In genomic region chr9:13975628-13976250, GRCh38 we compare ENCODE assay signal across 21 cellular contexts.
DNase-seq lines count a peak whose midpoint lies in the region; ATAC-seq, FAIRE-seq and TF ChIP-seq lines count a peak whose summit lies in the region.
"Had no signal": no experiment of that assay in that cellular context is flagged by ENCODE, and none has a peak within 500 bp of the region (broad histone marks: within the 10 kb centered on the region; RNA-seq: fewer than 3 reads in every experiment).

No MANE protein-coding gene starts in this region.

- no peak for FAIRE-seq in astrocyte (lab: Jason Lieb, UNC)
- FAIRE-seq: GM12878, GM19239, H54, K562 had no signal

- H3K4me1 ChIP-seq in astrocyte (ENCODE audit: insufficient read depth, low read length), result no peaks in the 10 kb centered on the region
- peaks cover 0 to 8% (median 0%) of the 10 kb centered on the region in 4 donors for H3K4me1 ChIP-seq in esophagus muscularis mucosa

- no peaks in the 10 kb centered on the region for H3K36me3 Mint-ChIP-seq in astrocyte (ENCODE audit: low read depth, unreplicated experiment)

- H3K27ac Mint-ChIP-seq in astrocyte (ENCODE audit: unreplicated experiment), result no peak overlapping the region

- no peak for TF ChIP-seq CTCF in astrocyte (IDR thresholded peaks at IDR 0.05; ENCODE audit: insufficient read depth, low read depth, low read length)
- no peak for TF ChIP-seq CTCF in esophagus muscularis mucosa (IDR thresholded peaks at IDR 0.05)

- H3K9ac ChIP-seq in astrocyte (ENCODE audit: low read length), result no peak overlapping the region

- H3K27me3 Mint-ChIP-seq in astrocyte (ENCODE audit: low read depth, unreplicated experiment), result peaks cover 2% of the 10 kb centered on the region

- no peaks in the 10 kb centered on the region for H4K20me1 ChIP-seq in astrocyte (ENCODE audit: insufficient read depth, low read length)

- intact Hi-C loops in esophagus muscularis mucosa (cut with DNase I), result no loop called here

- no peaks in the 10 kb centered on the region for H3K9me3 ChIP-seq in astrocyte (ENCODE audit: insufficient read depth, low read depth, low read length)
- H3K9me3 ChIP-seq in esophagus muscularis mucosa, result no peaks in the 10 kb centered on the region
- H3K9me3 ChIP-seq: SJCRH30 had no signal

- no peak for TF ChIP-seq POLR2A in esophagus muscularis mucosa (IDR thresholded peaks at IDR 0.05; ENCODE audit: low read depth)

- H3K27ac ChIP-seq in astrocyte (ENCODE audit: low read depth, low read length), result no peak overlapping the region
- no peak overlapping the region for H3K27ac ChIP-seq in esophagus muscularis mucosa (replicated peaks in 1 of 4)
- H3K27ac ChIP-seq: RWPE1, SJCRH30 had no signal

- H3K4me2 ChIP-seq in astrocyte (ENCODE audit: low read length), result no peak overlapping the region

- no peak overlapping the region for H2AFZ ChIP-seq in astrocyte (ENCODE audit: low read depth, low read length)

- H3K27me3 ChIP-seq in astrocyte (ENCODE audit: insufficient read depth, low read length), result no peaks in the 10 kb centered on the region
- H3K27me3 ChIP-seq in esophagus muscularis mucosa, result no peaks in the 10 kb centered on the region
- H3K27me3 ChIP-seq: SJCRH30 had no signal

- no peaks in the 10 kb centered on the region for H3K9me3 Mint-ChIP-seq in astrocyte (ENCODE audit: unreplicated experiment)

- H3K4me1 Mint-ChIP-seq in astrocyte (ENCODE audit: low read depth, unreplicated experiment), result peaks cover 3% of the 10 kb centered on the region

- no peaks in the 10 kb centered on the region for H3K79me2 ChIP-seq in astrocyte (ENCODE audit: insufficient read depth, low read length)

- H3K4me3 Mint-ChIP-seq in astrocyte (ENCODE audit: unreplicated experiment), result no peak overlapping the region

- ATAC-seq in GM18909 (IDR thresholded peaks at IDR 0.05; ENCODE audit: poor library complexity, unreplicated experiment), result no peak
- ATAC-seq: GM12878, K562, PC-3 had no signal

- H3K4me3 ChIP-seq in astrocyte (ENCODE audit: insufficient read depth, low read depth, low read length), result no peak overlapping the region
- H3K4me3 ChIP-seq in esophagus muscularis mucosa, result no peak overlapping the region
- H3K4me3 ChIP-seq: GM12878, K562, SJCRH30 had no signal

- no peak for TF ChIP-seq EP300 in esophagus muscularis mucosa (IDR thresholded peaks at IDR 0.05)

- H3K36me3 ChIP-seq in astrocyte (ENCODE audit: insufficient read depth, low read length) (no peaks in the 10 kb centered on the region), esophagus muscularis mucosa (no peaks in the 10 kb centered on the region)
- H3K36me3 ChIP-seq: SJCRH30 had no signal

- DNase-seq in GM03348 (ENCODE audit: low spot score) (peak; percentile 8), astrocyte (ENCODE audit: low read depth) (peak; percentile 25), kidney glomerular epithelial cell (lab: John Stamatoyannopoulos, UW) (peak; percentile 39), smooth muscle cell of the brain vasculature (ENCODE audit: low read depth, low spot score) (peak; percentile 59), UCSD-AML1 (lab: John Stamatoyannopoulos, UW; ENCODE audit: unreplicated experiment) (no peak), esophagus muscularis mucosa (ENCODE audit: extremely low spot score) (no peak)
- DNase-seq: COR-L47, DMS 273 treated with DMSO at 0.1 percent for 48 hours, GF-D8, NCI-H1105, NCI-H2081, NCI-H2227 treated with DMSO at 0.1 percent for 48 hours, NCI-H524, PC-3 had no signal

Comparison
In these comparisons a context has a peak if more than half of its experiments do, and no peak if none do; other contexts are left out.
1. DNase-seq: peak in GM03348 (single experiment), astrocyte (single experiment), kidney glomerular epithelial cell (single experiment) and smooth muscle cell of the brain vasculature (single experiment); none in UCSD-AML1 (single experiment) and esophagus muscularis mucosa (single experiment).